ENCODE assay signal across 6 cellular contexts in the genomic region with DNA sequence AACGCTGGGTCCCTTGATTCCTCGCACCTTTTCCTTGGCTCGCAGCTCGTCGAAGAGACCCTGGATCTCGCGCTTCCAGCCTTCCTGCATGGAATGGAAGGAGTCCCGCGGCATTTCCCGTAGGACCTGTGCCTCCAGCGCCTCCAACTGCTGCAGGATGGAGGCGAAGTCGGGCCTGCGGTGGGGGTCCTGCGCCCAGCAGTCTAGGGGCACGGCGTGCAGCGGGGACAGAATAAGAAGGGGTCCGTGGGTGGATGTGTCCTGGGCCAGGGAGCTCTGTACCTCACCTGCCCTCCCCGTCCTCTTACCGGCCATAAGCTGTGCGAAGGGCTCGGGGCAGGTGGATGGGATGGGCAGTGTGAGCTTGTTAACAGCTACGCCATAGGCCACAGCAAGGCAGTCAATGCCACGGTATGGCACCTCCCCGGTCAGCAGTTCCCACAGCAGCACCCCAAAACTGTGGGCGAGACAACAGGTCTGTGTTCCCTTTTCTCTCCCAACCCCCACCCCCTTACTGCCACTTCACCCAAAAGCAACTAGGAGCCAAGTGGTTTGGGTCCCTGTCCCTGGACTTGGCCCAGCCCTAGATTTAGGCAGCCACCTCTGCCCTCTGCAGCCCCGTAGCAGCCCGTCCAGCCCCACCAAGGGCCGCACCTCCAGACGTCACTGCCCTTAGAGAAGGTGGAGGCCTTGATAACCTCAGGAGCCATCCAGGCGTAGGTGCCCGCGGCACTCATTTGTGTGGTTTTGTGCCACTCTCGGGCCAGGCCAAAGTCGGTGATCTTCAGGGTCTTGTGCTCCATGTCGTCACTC. TPM values are rescaled to one million over a fixed set of nuclear protein-coding genes. Genes with fewer than 3 reads are reported as not detected.
A peak's percentile ranks its signal among the peaks of the same experiment; 100 is the strongest.
DNase-seq lines count a peak whose midpoint lies in the region; ATAC-seq and TF ChIP-seq lines count a peak whose summit lies in the region.

No MANE protein-coding gene starts in this region.

- no peaks in the 10 kb centered on the region for H3K9me3 Mint-ChIP-seq in activated T-cell treated with anti-CD3 and anti-CD28 coated beads, Interleukin-2, amount 50 U/mL, for 24 hours
- H3K9me3 Mint-ChIP-seq in activated T-cell treated with anti-CD3 and anti-CD28 coated beads, Interleukin-2, amount 50 U/mL, for 4 hours = no peaks in the 10 kb centered on the region

- H3K36me3 Mint-ChIP-seq in activated T-cell treated with anti-CD3 and anti-CD28 coated beads, Interleukin-2, amount 50 U/mL, for 24 hours (ENCODE audit: low read depth) = peaks cover 91% of the 10 kb centered on the region
- peaks cover 14% of the 10 kb centered on the region for H3K36me3 Mint-ChIP-seq in activated T-cell treated with anti-CD3 and anti-CD28 coated beads, Interleukin-2, amount 50 U/mL, for 4 hours (ENCODE audit: insufficient read depth)

- no peak for ATAC-seq in activated T-cell treated with anti-CD3 and anti-CD28 coated beads, Interleukin-2, amount 50 U/mL, for 4 hours
- no peak for ATAC-seq in thoracic aorta (ENCODE audit: insufficient number of reproducible peaks, low FRiP score, low read depth)
- ATAC-seq in GM21360 (IDR thresholded peaks at IDR 0.05; ENCODE audit: unreplicated experiment) = no peak

- 87% methylated on average over 37 of the region's 37 CpGs for WGBS in hepatocyte (ENCODE audit: low lambda C conversion rate, missing lambda C conversion rate)

- H3K9me3 ChIP-seq in hepatocyte (ENCODE audit: low read depth) (no peaks in the 10 kb centered on the region), thoracic aorta (no peaks in the 10 kb centered on the region)

- no peak overlapping the region for H3K4me3 Mint-ChIP-seq in activated T-cell treated with anti-CD3 and anti-CD28 coated beads, Interleukin-2, amount 50 U/mL, for 24 hours
- no peak overlapping the region for H3K4me3 Mint-ChIP-seq in activated T-cell treated with anti-CD3 and anti-CD28 coated beads, Interleukin-2, amount 50 U/mL, for 4 hours

- H3K36me3 ChIP-seq in hepatocyte (replicated peaks; ENCODE audit: insufficient read depth, low read depth) (no peaks in the 10 kb centered on the region), thoracic aorta (peaks cover 43% of the 10 kb centered on the region)

- H3K79me2 ChIP-seq in hepatocyte = peaks cover 41% of the 10 kb centered on the region

- no peaks in the 10 kb centered on the region for H3K27me3 ChIP-seq in hepatocyte
- H3K27me3 ChIP-seq in thoracic aorta (replicated peaks; ENCODE audit: insufficient read depth) = no peaks in the 10 kb centered on the region

- H3K4me3 ChIP-seq in hepatocyte (no peak overlapping the region), thoracic aorta (peak overlapping the region; percentile 44)

- no peak for DNase-seq in activated T-cell treated with anti-CD3 and anti-CD28 coated beads, Interleukin-2, amount 50 U/mL, for 24 hours
- DNase-seq in activated T-cell treated with anti-CD3 and anti-CD28 coated beads, Interleukin-2, amount 50 U/mL, for 4 hours = no peak
- DNase-seq in hepatocyte (ENCODE audit: low spot score) (no peak), thoracic aorta (ENCODE audit: low spot score) (no peak), Kasumi-1 (lab: John Stamatoyannopoulos, UW) (no peak)

- peaks cover 54% of the 10 kb centered on the region for H4K20me1 ChIP-seq in hepatocyte (ENCODE audit: insufficient read depth, poor library complexity, severe bottlenecking)

- H3K27ac ChIP-seq in hepatocyte = no peak overlapping the region
- H3K27ac ChIP-seq in thoracic aorta = peak overlapping the region; percentile 5 to 64

- no peaks in the 10 kb centered on the region for H3K27me3 Mint-ChIP-seq in activated T-cell treated with anti-CD3 and anti-CD28 coated beads, Interleukin-2, amount 50 U/mL, for 24 hours
- no peaks in the 10 kb centered on the region for H3K27me3 Mint-ChIP-seq in activated T-cell treated with anti-CD3 and anti-CD28 coated beads, Interleukin-2, amount 50 U/mL, for 4 hours (ENCODE audit: low read depth)

- H3K4me1 ChIP-seq in hepatocyte (ENCODE audit: insufficient read depth) = peaks cover 25% of the 10 kb centered on the region
- peaks cover 11 to 49% of the 10 kb centered on the region in 2 donors for H3K4me1 ChIP-seq in thoracic aorta (ENCODE audit: control insufficient read depth in 1 of 2, low read depth in 2 of 2)

- H3K4me1 Mint-ChIP-seq in activated T-cell treated with anti-CD3 and anti-CD28 coated beads, Interleukin-2, amount 50 U/mL, for 24 hours (ENCODE audit: low read depth) = peaks cover 42% of the 10 kb centered on the region
- H3K4me1 Mint-ChIP-seq in activated T-cell treated with anti-CD3 and anti-CD28 coated beads, Interleukin-2, amount 50 U/mL, for 4 hours (ENCODE audit: low read depth) = peaks cover 37% of the 10 kb centered on the region

- peak overlapping the region; percentile 73 for H3K4me2 ChIP-seq in hepatocyte

- TF ChIP-seq CTCF in hepatocyte (IDR thresholded peaks at IDR 0.05; ENCODE audit: poor library complexity) = no peak
- TF ChIP-seq CTCF in thoracic aorta (IDR thresholded peaks at IDR 0.05) = no peak

- peak overlapping the region; percentile 65 for H3K27ac Mint-ChIP-seq in activated T-cell treated with anti-CD3 and anti-CD28 coated beads, Interleukin-2, amount 50 U/mL, for 24 hours

- no peak overlapping the region for H2AFZ ChIP-seq in hepatocyte

- no peaks in the 10 kb centered on the region for H3K9me2 ChIP-seq in hepatocyte (replicated peaks; ENCODE audit: insufficient read depth)

RNA-seq across cellular contexts. Expression of a gene that starts 6.2 kb away (rescaled TPM):
- 10 to 100 TPM; 71.8 to 87.1 (median 74.3) TPM for total RNA-seq in activated T-cell treated with anti-CD3 and anti-CD28 coated beads, Interleukin-2, amount 50 U/mL, for 4 hours
- total RNA-seq in hepatocyte = 39.3 and 40.5 TPM in 2 replicates
- polyA plus RNA-seq in hepatocyte = 55.3 and 59.5 TPM in 2 replicates
- 10 to 100 TPM; 48.3 to 62.8 TPM for total RNA-seq in thoracic aorta

RNA-seq across cellular contexts. Expression of a gene that starts 7.8 kb away (rescaled TPM):
- total RNA-seq in activated T-cell treated with anti-CD3 and anti-CD28 coated beads, Interleukin-2, amount 50 U/mL, for 4 hours = 10 to 100 TPM; 55.8 to 59.7 (median 59.5) TPM
- total RNA-seq in hepatocyte (22.2 and 27.4 TPM in 2 replicates), thoracic aorta (10 to 100 TPM; 37.5 to 39.5 TPM)
- 17.6 and 20.0 TPM in 2 replicates for polyA plus RNA-seq in hepatocyte

RNA-seq across cellular contexts. Expression of a gene that starts 12.2 kb away (rescaled TPM):
- total RNA-seq in activated T-cell treated with anti-CD3 and anti-CD28 coated beads, Interleukin-2, amount 50 U/mL, for 4 hours = 1 to 10 TPM; 1.4 to 2.1 (median 1.4) TPM
- total RNA-seq in hepatocyte (not detected in 2 replicates), thoracic aorta (under 1 TPM in 1 of 2 donors, not detected in 1; 0.95 TPM)
- 0.37 TPM in 1 of 2 replicates, not detected in the other for polyA plus RNA-seq in hepatocyte

RNA-seq across cellular contexts. Expression of a gene that starts 30.1 kb away (rescaled TPM):
- total RNA-seq in activated T-cell treated with anti-CD3 and anti-CD28 coated beads, Interleukin-2, amount 50 U/mL, for 4 hours = 100 to 1,000 TPM in 1 of 3 donors, 10 to 100 TPM in 2; 80.0 to 101 (median 95.4) TPM
- 15.6 and 19.1 TPM in 2 replicates for total RNA-seq in hepatocyte
- polyA plus RNA-seq in hepatocyte = 35.2 and 42.9 TPM in 2 replicates
- total RNA-seq in thoracic aorta = 10 to 100 TPM; 47.9 to 69.8 TPM

RNA-seq across cellular contexts. Expression of a gene that starts 32.0 kb away (rescaled TPM):
- 10 to 100 TPM; 59.8 to 84.9 (median 80.1) TPM for total RNA-seq in activated T-cell treated with anti-CD3 and anti-CD28 coated beads, Interleukin-2, amount 50 U/mL, for 4 hours
- total RNA-seq in hepatocyte = 8.4 and 20.9 TPM in 2 replicates
- 12.5 and 18.1 TPM in 2 replicates for polyA plus RNA-seq in hepatocyte
- 100 to 1,000 TPM; 286 to 395 TPM for total RNA-seq in thoracic aorta
